Comparison of ENCODE assay signal across 9 cellular contexts in the genomic region with DNA sequence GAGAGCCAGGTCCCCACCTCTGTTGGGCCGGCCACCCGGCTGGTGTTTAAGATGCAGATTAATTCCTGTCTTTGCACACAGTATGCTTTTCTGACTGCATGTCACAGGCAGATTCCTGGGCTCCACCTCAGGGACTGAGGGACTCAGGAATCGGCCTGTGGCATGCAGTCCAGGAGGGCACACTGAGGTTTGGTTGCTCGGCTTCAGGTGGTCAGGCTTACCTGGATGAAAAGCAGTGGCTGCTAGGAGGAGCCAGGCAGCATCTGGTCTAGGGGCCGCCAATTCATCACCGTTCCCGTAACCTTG. TPM values are rescaled to one million over a fixed set of nuclear protein-coding genes. Genes with fewer than 3 reads are reported as not detected.
DNase-seq lines count a peak whose midpoint lies in the region; ATAC-seq, FAIRE-seq and TF ChIP-seq lines count a peak whose summit lies in the region.
"Had no signal": no experiment of that assay in that cellular context is flagged by ENCODE, and none has a peak within 500 bp of the region (broad histone marks: within the 10 kb centered on the region; RNA-seq: fewer than 3 reads in every experiment).

No MANE protein-coding gene starts in this region.

- H3K79me2 ChIP-seq in DOHH2 (ENCODE audit: control insufficient read depth, low read length): peaks cover 66% of the 10 kb centered on the region

- peaks cover 5% of the 10 kb centered on the region for H3F3A ChIP-seq in DOHH2 (ENCODE audit: control insufficient read depth, insufficient read depth)

- CTCF ChIA-PET in Panc1 (lab: Charles Lee): no interaction called here

- 12 to 14% methylated on average over 7 of the region's 7 CpGs for WGBS in pancreas, 2 donors

- FAIRE-seq in pancreas (lab: Jason Lieb, UNC): no peak

- DNase-seq in Panc1 (ENCODE audit: low read depth, low spot score): no peak
- no peak for DNase-seq in epithelial cell of prostate (ENCODE audit: low read depth, low spot score)
- DNase-seq in pancreas: no peak
- no peak for DNase-seq in COLO829 (ENCODE audit: low spot score)
- no peak for DNase-seq in NCI-H510A (lab: John Stamatoyannopoulos, UW)
- DNase-seq in posterior vena cava (ENCODE audit: low spot score): no peak
- DNase-seq: HCEC 1CT had no signal

- H3K4me1 ChIP-seq in DOHH2 (ENCODE audit: control insufficient read depth, low read length) (peaks cover 36% of the 10 kb centered on the region), Panc1 (ENCODE audit: control insufficient read depth, insufficient read depth, low read length) (peaks cover 16% of the 10 kb centered on the region), pancreas (peaks cover 6 to 19% (median 11%) of the 10 kb centered on the region in 3 donors)

- POLR2A ChIA-PET in Panc1 (lab: Charles Lee): no interaction called here

- ATAC-seq in Panc1 (no peak), pancreas (no peak), HG03565 (IDR thresholded peaks at IDR 0.05; ENCODE audit: unreplicated experiment) (no peak)

- no peaks in the 10 kb centered on the region for H3K27me3 ChIP-seq in DOHH2 (ENCODE audit: control insufficient read depth, low read length)
- H3K27me3 ChIP-seq in Panc1 (ENCODE audit: control insufficient read depth, insufficient read depth, low read length): no peaks in the 10 kb centered on the region
- H3K27me3 ChIP-seq in pancreas: no peaks in the 10 kb centered on the region

- peaks cover 27% of the 10 kb centered on the region for H4K20me1 ChIP-seq in DOHH2 (ENCODE audit: control insufficient read depth, insufficient read depth, low read depth, low read length)

- no peak for TF ChIP-seq CTCF in DOHH2 (IDR thresholded peaks at IDR 0.05; ENCODE audit: low read depth, low read length, poor library complexity, severe bottlenecking)
- no peak for TF ChIP-seq CTCF in Panc1 (IDR thresholded peaks at IDR 0.05)
- no peak for TF ChIP-seq CTCF in pancreas (IDR thresholded peaks at IDR 0.05)

- peak overlapping the region; percentile 96 for H3K4me3 ChIP-seq in DOHH2 (ENCODE audit: low read length)
- H3K4me3 ChIP-seq in Panc1 (ENCODE audit: low read depth in 2 of 2, low read length in 2 of 2): peak overlapping the region; percentile 74 to 87
- H3K4me3 ChIP-seq in pancreas: peak overlapping the region; percentile 45 to 98 (median 91)

- H3K36me3 ChIP-seq in DOHH2 (ENCODE audit: control insufficient read depth, low read length) (peaks cover 59% of the 10 kb centered on the region), Panc1 (ENCODE audit: control insufficient read depth, insufficient read depth, low read length) (peaks cover 2% of the 10 kb centered on the region; the same call in 1 of the 2 replicates), pancreas (peaks cover 0 to 8% (median 8%) of the 10 kb centered on the region in 3 donors)

- H3K9me2 ChIP-seq in DOHH2 (replicated peaks; ENCODE audit: control insufficient read depth, low read length): no peaks in the 10 kb centered on the region

- no peak overlapping the region for H3K27ac ChIP-seq in DOHH2 (ENCODE audit: low read depth, low read length)
- peak overlapping the region; percentile 81 for H3K27ac ChIP-seq in Panc1 (ENCODE audit: low read length)
- peak overlapping the region; percentile 77 for H3K27ac ChIP-seq in epithelial cell of prostate
- H3K27ac ChIP-seq in pancreas: no peak overlapping the region

- H3K9me3 ChIP-seq in DOHH2 (ENCODE audit: control insufficient read depth, insufficient read depth, low read length) (no peaks in the 10 kb centered on the region), Panc1 (ENCODE audit: control insufficient read depth, insufficient read depth, low read depth, low read length) (no peaks in the 10 kb centered on the region), pancreas (no peaks in the 10 kb centered on the region)

- in situ Hi-C loops in Panc1 (cut with HindIII; ENCODE audit: low pct_unique_long_range_greater_than_20kb, low sequenced_read_pairs): no loop called here

- BruUV-seq in Panc1 (replicated peaks; lab: Mats Ljungman, UMichigan): no TSS peak

- intact Hi-C loops in Panc1 (cut with micrococcal nuclease; ENCODE audit: unreplicated experiment) (no loop called here), pancreas (cut with DNase I) (loop anchor here in 1 of 3 donors (10.0 kb wide), 1 partner anchor 72 kb away; a partner anchor contains a TSS), posterior vena cava (cut with DNase I) (no loop called here)

- peak overlapping the region; percentile 80 for H3K4me2 ChIP-seq in DOHH2 (ENCODE audit: low read length)

RNA-seq across cellular contexts. Expression of a gene that starts 1.1 kb away (rescaled TPM):
- total RNA-seq in Panc1 (2021; ENCODE audit: unreplicated experiment) (36.9 TPM), pancreas (10 to 100 TPM; 14.0 to 20.2 (median 15.9) TPM), posterior vena cava (10 to 100 TPM; 17.0 to 17.1 TPM)
- 30.5 TPM for polyA plus RNA-seq in Panc1 (2012; ENCODE audit: insufficient read length)
- 10 to 100 TPM; 18.0 to 26.1 TPM for polyA plus RNA-seq in pancreas

RNA-seq across cellular contexts. Expression of a gene that starts 27.4 kb away (rescaled TPM):
- 33.6 TPM for total RNA-seq in Panc1 (2021; ENCODE audit: unreplicated experiment)
- polyA plus RNA-seq in Panc1 (2012; ENCODE audit: insufficient read length): 3.1 TPM
- total RNA-seq in pancreas: 10 to 100 TPM; 17.0 to 91.5 (median 64.8) TPM
- polyA plus RNA-seq in pancreas: not detected
- 100 to 1,000 TPM; 327 to 473 TPM for total RNA-seq in posterior vena cava

Comparison
In these comparisons a context has a peak if more than half of its experiments do, and no peak if none do; other contexts are left out.
1. H3K27ac ChIP-seq: peak in Panc1 (single experiment) and epithelial cell of prostate (single experiment); none in DOHH2 (single experiment) and pancreas (0 of 4).
2. Peak in every context shown above with its lines, with median percentiles within 50 percentile points of each other: H3K4me3 ChIP-seq.